Comparison of ENCODE assay signal across 20 cellular contexts in the genomic region with DNA sequence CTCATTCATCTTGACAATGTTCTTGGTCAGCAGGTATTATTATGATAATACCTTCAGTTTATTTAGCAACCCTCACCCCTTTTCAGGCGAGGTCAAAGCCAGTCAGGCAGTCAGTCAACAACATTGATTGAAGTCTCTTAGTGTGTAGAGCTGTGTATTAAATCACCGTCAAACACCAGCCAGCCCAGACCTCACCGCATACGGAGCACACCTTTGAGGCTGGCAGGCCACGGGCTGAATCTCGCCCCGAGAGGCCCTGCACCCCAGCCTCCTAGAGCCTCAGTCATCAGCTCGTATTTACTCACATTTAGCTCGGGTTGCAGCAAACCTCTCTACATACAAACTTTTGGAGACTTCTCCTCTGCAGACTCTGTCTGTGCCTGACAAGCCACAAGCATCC. TPM values are rescaled to one million over a fixed set of nuclear protein-coding genes. Genes with fewer than 3 reads are reported as not detected.
A peak's percentile ranks its signal among the peaks of the same experiment; 100 is the strongest.
DNase-seq lines count a peak whose midpoint lies in the region; TF ChIP-seq lines count a peak whose summit lies in the region.
"Had no signal": no experiment of that assay in that cellular context is flagged by ENCODE, and none has a peak within 500 bp of the region (broad histone marks: within the 10 kb centered on the region; RNA-seq: fewer than 3 reads in every experiment).

No MANE protein-coding gene starts in this region.

- H3K4me3 ChIP-seq in HUES48 (ENCODE audit: low read depth, low read length) (peak overlapping the region; percentile 39), iPS-18a (ENCODE audit: low read length) (peak overlapping the region; percentile 32), ovary (no peak overlapping the region)
- H3K4me3 ChIP-seq: GM12878, SJSA1 had no signal

- DNase-seq in SHP77 treated with DMSO at 0.1 percent for 48 hours (lab: John Stamatoyannopoulos, UW) (peak; percentile 25), KG1 (lab: John Stamatoyannopoulos, UW) (no peak), CD14-positive monocyte (ENCODE audit: low spot score) (no peak), ovary (no peak), SIG-M5 (lab: John Stamatoyannopoulos, UW) (no peak)
- DNase-seq: C1 segment of cervical spinal cord; Caco-2; CD8-positive, alpha-beta T cell; NCI-H1092 treated with DMSO at 0.1 percent for 48 hours; NCI-H1436; NCI-H187; NCI-H524 treated with DMSO at 0.1 percent for 48 hours; NCI-H774 had no signal

- no peak for TF ChIP-seq CTCF in CD14-positive monocyte (IDR thresholded peaks at IDR 0.05)
- no peak for TF ChIP-seq CTCF in ovary (IDR thresholded peaks at IDR 0.05)

- peaks cover 34% of the 10 kb centered on the region for H3K4me1 ChIP-seq in HUES48 (ENCODE audit: control insufficient read depth, insufficient read depth, low read length)
- H3K4me1 ChIP-seq in iPS-18a (ENCODE audit: control insufficient read depth, low read depth, low read length), result peaks cover 18% of the 10 kb centered on the region
- no peaks in the 10 kb centered on the region for H3K4me1 ChIP-seq in ovary (ENCODE audit: insufficient read depth)
- H3K4me1 ChIP-seq: SJSA1 had no signal

- TF ChIP-seq EP300 in ovary (IDR thresholded peaks at IDR 0.05), result no peak

- H3K36me3 Mint-ChIP-seq in CD14-positive monocyte, result no peaks in the 10 kb centered on the region
- H3K36me3 Mint-ChIP-seq: CD8-positive, alpha-beta T cell; IgD-negative memory B cell had no signal

- no peaks in the 10 kb centered on the region for H3K9me3 Mint-ChIP-seq in CD14-positive monocyte
- H3K9me3 Mint-ChIP-seq: CD8-positive, alpha-beta T cell; IgD-negative memory B cell had no signal

- intact Hi-C loops in CD14-positive monocyte (cut with micrococcal nuclease), result no loop called here
- intact Hi-C loops in ovary (cut with DNase I), result no loop called here

- peaks cover 4 to 9% (median 5%) of the 10 kb centered on the region in 3 donors for H3K27me3 Mint-ChIP-seq in CD14-positive monocyte (ENCODE audit: low read depth in 3 of 3)
- H3K27me3 Mint-ChIP-seq: IgD-negative memory B cell had no signal

- H3K4me1 Mint-ChIP-seq in CD14-positive monocyte, result no peaks in the 10 kb centered on the region
- H3K4me1 Mint-ChIP-seq: IgD-negative memory B cell had no signal

- 24 to 39% (median 25%) methylated on average over 9 of the region's 9 CpGs for WGBS in ovary, 3 donors

- H3K27ac ChIP-seq in HUES48 (ENCODE audit: low read depth, low read length) (peak overlapping the region; percentile 21), iPS-18a (ENCODE audit: low read length) (no peak overlapping the region), ovary (no peak overlapping the region)
- H3K27ac ChIP-seq: SJSA1 had no signal

- no peak overlapping the region for H3K4me3 Mint-ChIP-seq in CD14-positive monocyte
- H3K4me3 Mint-ChIP-seq: CD8-positive, alpha-beta T cell; IgD-negative memory B cell had no signal

- peaks cover 36% of the 10 kb centered on the region for H3K27me3 ChIP-seq in HUES48 (ENCODE audit: control insufficient read depth, insufficient read depth, low read length)
- H3K27me3 ChIP-seq in iPS-18a (ENCODE audit: control insufficient read depth, insufficient read depth, low read length), result peaks cover 33% of the 10 kb centered on the region
- H3K27me3 ChIP-seq in ovary, result no peaks in the 10 kb centered on the region

- H3K9me3 ChIP-seq in HUES48 (ENCODE audit: control insufficient read depth, insufficient read depth, low read length), result no peaks in the 10 kb centered on the region
- no peaks in the 10 kb centered on the region for H3K9me3 ChIP-seq in iPS-18a (ENCODE audit: control insufficient read depth, low read depth, low read length)
- no peaks in the 10 kb centered on the region for H3K9me3 ChIP-seq in ovary
- H3K9me3 ChIP-seq: Caco-2, SJSA1 had no signal

- no peak for TF ChIP-seq POLR2A in ovary (IDR thresholded peaks at IDR 0.05)

- no peaks in the 10 kb centered on the region for H3K36me3 ChIP-seq in HUES48 (ENCODE audit: control insufficient read depth, insufficient read depth, low read length)
- no peaks in the 10 kb centered on the region for H3K36me3 ChIP-seq in iPS-18a (ENCODE audit: control insufficient read depth, low read depth, low read length)
- no peaks in the 10 kb centered on the region for H3K36me3 ChIP-seq in ovary
- H3K36me3 ChIP-seq: SJSA1 had no signal

- H3K9ac ChIP-seq in HUES48 (ENCODE audit: low read depth, low read length), result no peak overlapping the region
- H3K9ac ChIP-seq in iPS-18a (ENCODE audit: low read length), result no peak overlapping the region

- H3K27ac Mint-ChIP-seq in CD14-positive monocyte, result no peak overlapping the region
- H3K27ac Mint-ChIP-seq: CD8-positive, alpha-beta T cell; IgD-negative memory B cell had no signal

RNA-seq across cellular contexts. Expression of a gene that starts 36.0 kb away (rescaled TPM):
- polyA plus RNA-seq in CD14-positive monocyte, result not detected
- total RNA-seq in ovary, result 1 to 10 TPM in 2 of 7 donors, under 1 TPM in 2, not detected in 3; 0.24 to 6.4 (median 0.91) TPM
- not detected for polyA plus RNA-seq in ovary
- total RNA-seq: A673; CD8-positive, alpha-beta T cell; GM12878; M059J had no signal
- polyA plus RNA-seq: GM12878, IgD-negative memory B cell had no signal
